Comparison of ENCODE assay signal across 19 cellular contexts in genomic region chr11:959027-959426, GRCh38.
"Had no signal": no experiment of that assay in that cellular context is flagged by ENCODE, and none has a peak within 500 bp of the region (broad histone marks: within the 10 kb centered on the region; RNA-seq: fewer than 3 reads in every experiment).

No MANE protein-coding gene starts in this region.

- H3K4me1 ChIP-seq: parathyroid adenoma had no signal

- H3K9me3 Mint-ChIP-seq: activated CD4-positive, alpha-beta memory T cell treated with anti-CD3 and anti-CD28 coated beads, Interleukin-2, amount 10 ng/mL, durations not matched to agents 7 days and 5 days; activated naive CD4-positive, alpha-beta T cell treated with anti-CD3 and anti-CD28 coated beads, Interleukin-2, amount 50 U/mL, for 72 hours; central memory CD8-positive, alpha-beta T cell had no signal

- H3K9ac ChIP-seq: parathyroid adenoma had no signal

- DNase-seq: activated CD4-positive, alpha-beta memory T cell treated with anti-CD3 and anti-CD28 coated beads, Interleukin-2, amount 10 ng/mL, durations not matched to agents 7 days and 5 days; activated CD4-positive, alpha-beta T cell treated with anti-CD3 and anti-CD28 coated beads for 4 hours; activated gamma-delta T cell; activated T-cell treated with anti-CD3 and anti-CD28 coated beads, Interleukin-2, amount 50 U/mL, for 48 hours; amygdala; brain microvascular endothelial cell; foreskin melanocyte; head of caudate nucleus; mesendoderm; stimulated activated CD4-positive, alpha-beta T cell treated with anti-CD3 and anti-CD28 coated beads, Interleukin-1b, Interleukin-23, amount 100 ng/mL, for 48 hours; T-helper 1 cell; T1000; WERI-Rb-1 had no signal

- H3K9me3 ChIP-seq: thoracic aorta had no signal

- H2AFZ ChIP-seq: parathyroid adenoma had no signal

- ATAC-seq: activated naive CD4-positive, alpha-beta T cell treated with anti-CD3 and anti-CD28 coated beads, Interleukin-2, amount 50 U/mL, for 72 hours; SK-N-SH treated with all-trans-retinoic acid at 6 μM for 48 hours had no signal

- H3K4me3 Mint-ChIP-seq: activated CD4-positive, alpha-beta memory T cell treated with anti-CD3 and anti-CD28 coated beads, Interleukin-2, amount 10 ng/mL, durations not matched to agents 7 days and 5 days; central memory CD8-positive, alpha-beta T cell had no signal

- H3K27me3 ChIP-seq: brain microvascular endothelial cell had no signal

- H3K4me3 ChIP-seq: coronary artery, thoracic aorta had no signal

- H3K27ac ChIP-seq: brain microvascular endothelial cell, coronary artery, parathyroid adenoma, thoracic aorta, WERI-Rb-1 had no signal

- H3K27ac Mint-ChIP-seq: activated CD4-positive, alpha-beta memory T cell treated with anti-CD3 and anti-CD28 coated beads, Interleukin-2, amount 10 ng/mL, durations not matched to agents 7 days and 5 days had no signal
